Comparison of ENCODE assay signal across 27 cellular contexts in the genomic region with DNA sequence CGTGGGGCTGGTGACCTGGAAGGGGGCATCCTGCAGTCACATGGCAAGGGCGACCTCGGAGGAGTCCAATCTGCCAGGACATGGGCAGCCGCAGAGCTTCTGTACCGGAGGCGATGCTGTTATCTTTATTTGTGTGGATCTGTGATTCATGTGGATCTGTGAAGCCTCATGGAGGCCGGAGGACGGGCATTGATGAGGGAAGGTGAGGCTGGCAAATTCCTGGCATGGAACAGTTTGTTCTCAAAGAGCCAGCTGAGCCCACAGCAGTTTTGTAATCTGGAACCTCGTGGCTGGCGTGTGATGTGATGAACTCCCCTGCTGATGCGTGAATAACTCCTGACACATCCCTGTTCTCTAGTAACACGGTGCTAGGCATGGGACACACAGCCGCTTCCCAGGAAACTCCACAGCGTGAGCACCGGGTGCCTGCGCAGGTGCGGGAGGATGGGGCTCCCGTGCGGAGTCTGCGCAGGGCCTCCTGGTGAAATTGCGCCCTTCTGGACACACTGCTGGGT. TPM values are rescaled to one million over a fixed set of nuclear protein-coding genes. Genes with fewer than 3 reads are reported as not detected.
DNase-seq lines count a peak whose midpoint lies in the region; ATAC-seq and TF ChIP-seq lines count a peak whose summit lies in the region.
"Had no signal": no experiment of that assay in that cellular context is flagged by ENCODE, and none has a peak within 500 bp of the region (broad histone marks: within the 10 kb centered on the region; RNA-seq: fewer than 3 reads in every experiment).

No MANE protein-coding gene starts in this region.

- peaks cover 87% of the 10 kb centered on the region for H3K4me1 Mint-ChIP-seq in GM23338
- H3K4me1 Mint-ChIP-seq in Caco-2 (ENCODE audit: low read depth, unreplicated experiment), result peaks cover 57% of the 10 kb centered on the region
- H3K4me1 Mint-ChIP-seq in mesothelial cell of epicardium, result peaks cover 61% of the 10 kb centered on the region

- BruUV-seq in Caco-2 (replicated peaks; lab: Mats Ljungman, UMichigan), result no TSS peak

- WGBS in right cardiac atrium, result 72% methylated on average over 21 of the region's 21 CpGs

- H3K27ac ChIP-seq in GM23338 (ENCODE audit: low read depth), result no peak overlapping the region; the same call in 1 of the 2 replicates
- peak overlapping the region; percentile 75 for H3K27ac ChIP-seq in right cardiac atrium (ENCODE audit: low read length)
- H3K27ac ChIP-seq: ascending aorta, right lobe of liver, thoracic aorta had no signal

- peaks cover 19% of the 10 kb centered on the region; the same call in 1 of the 2 replicates for H3F3A ChIP-seq in GM23338 (replicated peaks; ENCODE audit: low read depth)

- peak overlapping the region; percentile 71 for H3K27ac Mint-ChIP-seq in GM23338
- H3K27ac Mint-ChIP-seq in Caco-2 (ENCODE audit: unreplicated experiment), result no peak overlapping the region
- H3K27ac Mint-ChIP-seq in mesothelial cell of epicardium, result no peak overlapping the region

- no peaks in the 10 kb centered on the region for H3K9me3 ChIP-seq in right cardiac atrium (ENCODE audit: control insufficient read depth, low read length)
- H3K9me3 ChIP-seq in Caco-2, result no peaks in the 10 kb centered on the region
- H3K9me3 ChIP-seq: ascending aorta, right lobe of liver, thoracic aorta had no signal

- DNase-seq in GM23338 (ENCODE audit: low spot score) (no peak), ecto neural progenitor cell (ENCODE audit: low spot score) (peak; percentile 32), right cardiac atrium (peak; percentile 57 to 77 (median 71)), sciatic nerve (ENCODE audit: low spot score) (peak; percentile 42), Caco-2 (no peak), mesothelial cell of epicardium (ENCODE audit: low spot score in 2 of 2, unreplicated experiment in 2 of 2) (no peak), NCI-H82 (lab: John Stamatoyannopoulos, UW) (no peak)
- no peak for DNase-seq in stimulated activated naive CD4-positive, alpha-beta T cell (lab: John Stamatoyannopoulos, UW)
- DNase-seq: activated CD8-positive, alpha-beta memory T cell treated with anti-CD3 and anti-CD28 coated beads for 24 hours; activated T-cell treated with anti-CD3 and anti-CD28 coated beads, Interleukin-2, amount 50 U/mL, for 48 hours; DMS79; foreskin fibroblast; hippocampal formation; NCI-H1092; NCI-H1930; NCI-H226; NCI-H774; occipital lobe; OCI-M1; SIG-M5; T-helper 1 cell had no signal

- CTCF ChIA-PET in Caco-2 (lab: Charles Lee), result no interaction called here

- no peaks in the 10 kb centered on the region for H4K20me1 ChIP-seq in GM23338 (replicated peaks; ENCODE audit: insufficient read depth)

- H3K36me3 Mint-ChIP-seq in GM23338 (ENCODE audit: low read depth) (no peaks in the 10 kb centered on the region), Caco-2 (ENCODE audit: insufficient read depth, unreplicated experiment) (peaks cover 39% of the 10 kb centered on the region), mesothelial cell of epicardium (no peaks in the 10 kb centered on the region)
- H3K36me3 Mint-ChIP-seq: activated naive CD4-positive, alpha-beta T cell treated with anti-CD3 and anti-CD28 coated beads, Interleukin-2, amount 50 U/mL, for 72 hours had no signal

- POLR2A ChIA-PET in Caco-2 (lab: Charles Lee), result no interaction called here

- ATAC-seq in GM23338, result no peak
- ATAC-seq in right cardiac atrium, result peak; percentile 75 to 78
- no peak for ATAC-seq in sciatic nerve
- ATAC-seq: activated naive CD4-positive, alpha-beta T cell treated with anti-CD3 and anti-CD28 coated beads, Interleukin-2, amount 50 U/mL, for 72 hours had no signal

- H3K27me3 Mint-ChIP-seq in GM23338 (ENCODE audit: insufficient read depth, low read depth, poor library complexity) (peaks cover 17% of the 10 kb centered on the region), Caco-2 (ENCODE audit: insufficient read depth, unreplicated experiment) (no peaks in the 10 kb centered on the region), mesothelial cell of epicardium (ENCODE audit: low read depth) (no peaks in the 10 kb centered on the region)
- H3K27me3 Mint-ChIP-seq: central memory CD8-positive, alpha-beta T cell had no signal

- no peak overlapping the region for H3K4me2 ChIP-seq in GM23338

- H3K9me2 ChIP-seq in GM23338 (ENCODE audit: insufficient read depth), result no peaks in the 10 kb centered on the region

- no peak overlapping the region for H2AFZ ChIP-seq in GM23338

- TF ChIP-seq CTCF in GM23338 (conservative IDR thresholded peaks at IDR 0.05; ENCODE audit: low read depth in 2 of 2) (no peak), Caco-2 (IDR thresholded peaks at IDR 0.05; ENCODE audit: insufficient read depth in 1 of 2, low read depth in 1 of 2, low read length in 1 of 2, severe bottlenecking in 1 of 2, unreplicated experiment in 1 of 2) (no peak), mesothelial cell of epicardium (IDR thresholded peaks at IDR 0.05; ENCODE audit: unreplicated experiment) (no peak)

- H3K27me3 ChIP-seq in GM23338 (ENCODE audit: insufficient read depth) (no peaks in the 10 kb centered on the region), right cardiac atrium (ENCODE audit: control insufficient read depth, insufficient read depth) (no peaks in the 10 kb centered on the region), Caco-2 (replicated peaks; ENCODE audit: control insufficient read depth, insufficient read depth, low read length) (no peaks in the 10 kb centered on the region)
- H3K27me3 ChIP-seq: ascending aorta, dorsolateral prefrontal cortex, right lobe of liver had no signal

- H3K4me3 Mint-ChIP-seq in GM23338 (no peak overlapping the region), Caco-2 (ENCODE audit: unreplicated experiment) (no peak overlapping the region), mesothelial cell of epicardium (no peak overlapping the region)
- H3K4me3 Mint-ChIP-seq: central memory CD8-positive, alpha-beta T cell had no signal

- H3K79me2 ChIP-seq in GM23338 (replicated peaks; ENCODE audit: insufficient read depth), result peaks cover 79% of the 10 kb centered on the region

- H3K9me3 Mint-ChIP-seq in GM23338, result no peaks in the 10 kb centered on the region
- H3K9me3 Mint-ChIP-seq in Caco-2 (ENCODE audit: unreplicated experiment), result no peaks in the 10 kb centered on the region
- H3K9me3 Mint-ChIP-seq in mesothelial cell of epicardium, result no peaks in the 10 kb centered on the region
- H3K9me3 Mint-ChIP-seq: activated naive CD4-positive, alpha-beta T cell treated with anti-CD3 and anti-CD28 coated beads, Interleukin-2, amount 50 U/mL, for 72 hours; central memory CD8-positive, alpha-beta T cell had no signal

- H3K4me3 ChIP-seq in GM23338 (no peak overlapping the region), right cardiac atrium (ENCODE audit: low read length) (no peak overlapping the region), Caco-2 (ENCODE audit: low read depth, low read length) (no peak overlapping the region)
- H3K4me3 ChIP-seq: ascending aorta, dorsolateral prefrontal cortex, right lobe of liver, thoracic aorta had no signal

- intact Hi-C loops in right cardiac atrium (cut with DNase I), result no loop called here
- intact Hi-C loops in sciatic nerve (cut with DNase I), result no loop called here
- intact Hi-C loops in Caco-2 (cut with micrococcal nuclease; ENCODE audit: unreplicated experiment), result no loop called here

- H3K4me1 ChIP-seq in GM23338 (ENCODE audit: insufficient read depth), result peaks cover 64% of the 10 kb centered on the region
- H3K4me1 ChIP-seq in right cardiac atrium (ENCODE audit: control insufficient read depth, insufficient read depth, low read length), result peaks cover 7% of the 10 kb centered on the region
- peaks cover 30% of the 10 kb centered on the region for H3K4me1 ChIP-seq in Caco-2
- H3K4me1 ChIP-seq: ascending aorta had no signal

- no peaks in the 10 kb centered on the region for H3K36me3 ChIP-seq in GM23338 (ENCODE audit: insufficient read depth)
- peaks cover 1% of the 10 kb centered on the region for H3K36me3 ChIP-seq in Caco-2 (ENCODE audit: control insufficient read depth, insufficient read depth, low read length)
- H3K36me3 ChIP-seq: ascending aorta, right lobe of liver, thoracic aorta had no signal

TF ChIP-seq in GM23338, 12 proteins besides CTCF, POLR2A, EP300 and RAD21 (continues in another document):
- TF ChIP-seq CREB1 (CRISPR knock-in tag; IDR thresholded peaks at IDR 0.05; ENCODE audit: low read depth) (no peak), POLR2AphosphoS5 (IDR thresholded peaks at IDR 0.05; ENCODE audit: low read depth) (no peak)

RNA-seq across cellular contexts. Expression of gene ATP11A, which starts 40.4 kb away (rescaled TPM):
- 35.1 and 52.6 TPM in 2 replicates for total RNA-seq in GM23338 (2014; rRNA removed; shearing (Covaris generic))
- polyA plus RNA-seq in GM23338 (2016; fragmentation: Nextera tagmentation; extraction: Ambion mirVana) (12.3 and 12.8 TPM in 2 replicates), right cardiac atrium (19.5 TPM)
- total RNA-seq in right cardiac atrium (100 to 1,000 TPM in 1 of 4 donors, 10 to 100 TPM in 3; 53.7 to 100 (median 87.8) TPM), sciatic nerve (75.6 TPM), Caco-2 (2022) (222 and 232 TPM in 2 replicates), mesothelial cell of epicardium (107 to 114 TPM (median 112 TPM) in 3 replicates)

Comparison
In these comparisons a context has a peak if more than half of its experiments do, and no peak if none do; other contexts are left out.
1. ATAC-seq: peak in right cardiac atrium (2 of 2); none in GM23338 (single experiment) and sciatic nerve (single experiment).
2. DNase-seq: peak in ecto neural progenitor cell (single experiment), right cardiac atrium (3 of 3) and sciatic nerve (single experiment); none in GM23338 (single experiment), Caco-2 (0 of 2), mesothelial cell of epicardium (0 of 2), stimulated activated naive CD4-positive, alpha-beta T cell (0 of 6) and NCI-H82 (single experiment).